Comparison of ENCODE assay signal across 15 cellular contexts in the genomic region with DNA sequence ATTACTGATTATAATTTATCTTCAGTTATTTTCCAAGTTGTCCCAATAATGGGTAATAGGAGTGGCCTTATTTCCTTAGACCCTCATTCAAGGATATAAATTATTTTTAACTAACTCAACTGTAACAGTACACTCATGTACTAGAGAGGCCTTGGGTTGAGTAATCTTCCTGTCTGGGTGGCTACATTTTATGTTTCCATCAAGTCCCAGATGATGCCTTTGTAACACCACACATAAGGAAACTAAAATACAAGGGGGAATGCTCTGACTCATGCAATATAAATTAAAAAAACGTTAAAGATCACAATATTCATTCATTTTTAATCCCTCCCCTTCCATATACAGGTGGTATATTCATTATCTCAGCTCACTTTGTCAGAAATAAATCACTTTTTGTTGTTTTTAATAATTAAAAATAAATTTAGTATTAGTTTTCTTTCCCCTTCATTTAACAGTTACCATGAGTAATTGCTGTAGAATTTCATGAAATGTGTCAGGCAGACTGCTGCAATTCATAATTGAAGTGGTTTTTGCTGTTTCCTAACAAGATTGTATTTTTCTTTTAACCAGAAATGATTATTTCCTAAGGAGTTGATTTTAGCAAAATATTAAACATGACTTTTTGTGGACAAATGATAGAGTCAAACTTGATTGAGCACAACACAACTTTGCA.
A peak's percentile ranks its signal among the peaks of the same experiment; 100 is the strongest.
DNase-seq lines count a peak whose midpoint lies in the region; ATAC-seq and TF ChIP-seq lines count a peak whose summit lies in the region.
"Had no signal": no experiment of that assay in that cellular context is flagged by ENCODE, and none has a peak within 500 bp of the region (broad histone marks: within the 10 kb centered on the region; RNA-seq: fewer than 3 reads in every experiment).

No MANE protein-coding gene starts in this region.

- H3K9me3 ChIP-seq in AG04450 (ENCODE audit: control insufficient read depth, insufficient read depth, low read length) (no peaks in the 10 kb centered on the region), mammary epithelial cell (replicated peaks; ENCODE audit: insufficient read depth, low read length) (peaks cover 5% of the 10 kb centered on the region), upper lobe of left lung (no peaks in the 10 kb centered on the region)
- H3K9me3 ChIP-seq: uterus had no signal

- no peak overlapping the region for H3K4me3 ChIP-seq in AG04450 (ENCODE audit: low read depth, low read length)
- H3K4me3 ChIP-seq in mammary epithelial cell (replicated peaks in 1 of 3; ENCODE audit: insufficient read depth in 1 of 3, low read depth in 2 of 3, low read length in 3 of 3) = no peak overlapping the region
- H3K4me3 ChIP-seq in kidney epithelial cell (ENCODE audit: low read depth, low read length) = no peak overlapping the region
- H3K4me3 ChIP-seq in upper lobe of left lung = no peak overlapping the region
- H3K4me3 ChIP-seq: uterus had no signal

- peak; percentile 47 for DNase-seq in AG04450 (ENCODE audit: low read depth, low spot score)
- DNase-seq in HS-27A (ENCODE audit: low read depth) = peak; percentile 88
- peak; percentile 74 for DNase-seq in mammary epithelial cell
- DNase-seq in kidney epithelial cell (ENCODE audit: low read depth) = peak; percentile 88
- no peak for DNase-seq in HK-2 (ENCODE audit: unreplicated experiment)
- DNase-seq in NCI-H446 treated with DMSO at 0.1 percent for 48 hours (lab: John Stamatoyannopoulos, UW) = no peak
- no peak for DNase-seq in upper lobe of left lung
- DNase-seq: activated CD4-positive, alpha-beta memory T cell treated with anti-CD3 and anti-CD28 coated beads for 36 hours; activated gamma-delta T cell; naive B cell; NCI-H2081; small intestine; T-helper 17 cell; uterus had no signal

- no peaks in the 10 kb centered on the region for H4K20me1 ChIP-seq in mammary epithelial cell (ENCODE audit: insufficient read depth, low read length)

- in situ Hi-C loops in mammary epithelial cell (cut with MboI; ENCODE audit: low sequenced_read_pairs in 2 of 2) = no loop called here

- H3K79me2 ChIP-seq in mammary epithelial cell (ENCODE audit: insufficient read depth, low read length) = no peaks in the 10 kb centered on the region

- no peak overlapping the region for H3K9ac ChIP-seq in mammary epithelial cell (ENCODE audit: insufficient read depth, low read length)

- H3K27ac ChIP-seq in AG04450 (ENCODE audit: low read depth, low read length) = no peak overlapping the region
- peak overlapping the region; percentile 49 for H3K27ac ChIP-seq in mammary epithelial cell (ENCODE audit: insufficient read depth, low read depth, low read length)
- H3K27ac ChIP-seq in upper lobe of left lung = no peak overlapping the region
- H3K27ac ChIP-seq: uterus had no signal

- TF ChIP-seq CTCF in AG04450 (IDR thresholded peaks at IDR 0.05; ENCODE audit: low read depth, low read length) (no peak), mammary epithelial cell (conservative IDR thresholded peaks at IDR 0.05 in 1 of 2, IDR thresholded peaks at IDR 0.05 in 1 of 2; ENCODE audit: extremely low read depth in 1 of 2, insufficient read depth in 1 of 2, low read depth in 1 of 2, low read length in 2 of 2) (no peak), kidney epithelial cell (IDR thresholded peaks at IDR 0.05; ENCODE audit: insufficient read depth, low read length, poor library complexity, severe bottlenecking) (no peak), upper lobe of left lung (IDR thresholded peaks at IDR 0.05) (no peak)

- TF ChIP-seq EP300 in upper lobe of left lung (IDR thresholded peaks at IDR 0.05) = no peak

- BruUV-seq in mammary epithelial cell (replicated peaks; lab: Mats Ljungman, UMichigan) = no TSS peak

- POLR2A ChIA-PET in AG04450 (lab: Yijun Ruan, JAX) = no interaction called here

- intact Hi-C loops in mammary epithelial cell (cut with micrococcal nuclease) = no loop called here

- no peak overlapping the region for H2AFZ ChIP-seq in mammary epithelial cell (ENCODE audit: low read depth, low read length)

- peak overlapping the region; percentile 65 for H3K4me2 ChIP-seq in mammary epithelial cell (ENCODE audit: insufficient read depth, low read depth, low read length)

- H3K27me3 ChIP-seq in AG04450 (ENCODE audit: control insufficient read depth, insufficient read depth, low read length) (no peaks in the 10 kb centered on the region), mammary epithelial cell (ENCODE audit: insufficient read depth, low read length) (no peaks in the 10 kb centered on the region), kidney epithelial cell (ENCODE audit: control insufficient read depth, insufficient read depth, low read length) (no peaks in the 10 kb centered on the region), upper lobe of left lung (no peaks in the 10 kb centered on the region)
- H3K27me3 ChIP-seq: uterus had no signal

- dilution Hi-C loops in mammary epithelial cell (cut with HindIII; ENCODE audit: low sequenced_read_pairs) = no loop called here

- 0% methylated on average over 1 of the region's 1 CpG for WGBS in mammary epithelial cell (ENCODE audit: low coverage, missing lambda C conversion rate)
- 30 to 35% methylated on average over 1 of the region's 1 CpG for WGBS in upper lobe of left lung, 2 donors

- CTCF ChIA-PET in AG04450 (lab: Charles Lee) (no interaction called here), mammary epithelial cell (lab: Charles Lee; ENCODE audit: low non-redundant PET) (no interaction called here)

- no peak for TF ChIP-seq POLR2A in upper lobe of left lung (IDR thresholded peaks at IDR 0.05)

- H3K36me3 ChIP-seq in mammary epithelial cell (ENCODE audit: insufficient read depth, low read length) (no peaks in the 10 kb centered on the region), kidney epithelial cell (ENCODE audit: control insufficient read depth, insufficient read depth, low read length) (no peaks in the 10 kb centered on the region), upper lobe of left lung (no peaks in the 10 kb centered on the region)
- H3K36me3 ChIP-seq: uterus had no signal

- peaks cover 8% of the 10 kb centered on the region for H3K4me1 ChIP-seq in mammary epithelial cell (ENCODE audit: insufficient read depth, low read length)
- H3K4me1 ChIP-seq in upper lobe of left lung = no peaks in the 10 kb centered on the region
- H3K4me1 ChIP-seq: uterus had no signal

- ATAC-seq in upper lobe of left lung (ENCODE audit: low FRiP score in 2 of 2) (no peak), GM19351 (IDR thresholded peaks at IDR 0.05; ENCODE audit: unreplicated experiment) (no peak)
- ATAC-seq: T-helper 17 cell had no signal

Comparison
In these comparisons a context has a peak if more than half of its experiments do, and no peak if none do; other contexts are left out.
1. DNase-seq: peak in AG04450 (single experiment), HS-27A (single experiment), mammary epithelial cell (single experiment) and kidney epithelial cell (single experiment); none in HK-2 (single experiment), NCI-H446 treated with DMSO at 0.1 percent for 48 hours (single experiment) and upper lobe of left lung (0 of 2).